ENCODE assay signal across 8 cellular contexts in genomic region chr12:113221997-113222729, GRCh38. TPM values are rescaled to one million over a fixed set of nuclear protein-coding genes. Genes with fewer than 3 reads are reported as not detected.
DNase-seq lines count a peak whose midpoint lies in the region; ATAC-seq and TF ChIP-seq lines count a peak whose summit lies in the region.

No MANE protein-coding gene starts in this region.

- H3K4me2 ChIP-seq in PC-3 (ENCODE audit: low read length) = peak overlapping the region; percentile 96

- CTCF ChIA-PET in PC-3 (lab: Charles Lee) = interaction anchor here (1.4 kb wide), 1 partner anchor 25 kb away, joined by 17 read pairs; no protein-coding TSS in a partner anchor

- H3K36me3 ChIP-seq in PC-3 (ENCODE audit: low read depth, low read length) = no peaks in the 10 kb centered on the region

- H3K27me3 ChIP-seq in PC-3 (ENCODE audit: low read length) = no peaks in the 10 kb centered on the region

- H4K20me1 ChIP-seq in PC-3 (ENCODE audit: low read length) = no peaks in the 10 kb centered on the region

- TF ChIP-seq CTCF in GM12865 (IDR thresholded peaks at IDR 0.05; ENCODE audit: insufficient read depth, low read depth, low read length, missing control alignments) = no peak
- no peak for TF ChIP-seq CTCF in PC-3 (conservative IDR thresholded peaks at IDR 0.05; ENCODE audit: low read depth, low read length)
- no peak for TF ChIP-seq CTCF in nephron progenitor cell (IDR thresholded peaks at IDR 0.05)

- peaks cover 4% of the 10 kb centered on the region for H3F3A ChIP-seq in PC-3 (ENCODE audit: low read length, unreplicated experiment)

- H3K4me3 ChIP-seq in GM12865 (ENCODE audit: low read depth, low read length) (peak overlapping the region; percentile 96), PC-3 (ENCODE audit: low read length) (peak overlapping the region; percentile 79)

- no peak overlapping the region for H3K27ac Mint-ChIP-seq in nephron progenitor cell

- intact Hi-C loops in PC-3 (cut with micrococcal nuclease) = loop anchor here (1.0 kb wide), 1 partner anchor 19 kb away; no protein-coding TSS in a partner anchor

- H3K9me3 Mint-ChIP-seq in nephron progenitor cell = no peaks in the 10 kb centered on the region

- H2AFZ ChIP-seq in PC-3 (ENCODE audit: low read length) = no peak overlapping the region

- peaks cover 43% of the 10 kb centered on the region for H3K4me1 Mint-ChIP-seq in nephron progenitor cell

- DNase-seq in GM12865 (ENCODE audit: low read depth) = peak; percentile 45
- DNase-seq in PC-3 = peak; percentile 25
- DNase-seq in dermis blood vessel endothelial cell = peak; percentile 36
- no peak for DNase-seq in nephron progenitor cell
- DNase-seq in putamen (ENCODE audit: low spot score) = no peak
- no peak for DNase-seq in NCI-H524 (lab: John Stamatoyannopoulos, UW)

- H3K9ac ChIP-seq in PC-3 (ENCODE audit: low read length) = peak overlapping the region; percentile 93

- H3K79me2 ChIP-seq in PC-3 (ENCODE audit: low read length) = peaks cover 18% of the 10 kb centered on the region

- H3K27ac ChIP-seq in PC-3 (ENCODE audit: low read length) = peak overlapping the region; percentile 82

- peak; percentile 6 for ATAC-seq in PC-3
- ATAC-seq in GM18498 (IDR thresholded peaks at IDR 0.05; ENCODE audit: unreplicated experiment) = no peak
- no peak for ATAC-seq in HG02571 (IDR thresholded peaks at IDR 0.05; ENCODE audit: unreplicated experiment)

- peaks cover under 1% of the 10 kb centered on the region for H3K36me3 Mint-ChIP-seq in nephron progenitor cell (ENCODE audit: low read depth)

- H3K9me3 ChIP-seq in PC-3 (ENCODE audit: low read length) = no peaks in the 10 kb centered on the region

- H3K4me3 Mint-ChIP-seq in nephron progenitor cell = peak overlapping the region; percentile 86

- peaks cover under 1% of the 10 kb centered on the region for H3K27me3 Mint-ChIP-seq in nephron progenitor cell (ENCODE audit: low read depth, poor library complexity)

- peaks cover 27% of the 10 kb centered on the region for H3K4me1 ChIP-seq in PC-3 (ENCODE audit: insufficient read depth, low read length)

- H3K9me2 ChIP-seq in PC-3 (replicated peaks; ENCODE audit: low read length) = no peaks in the 10 kb centered on the region

- POLR2A ChIA-PET in PC-3 (lab: Charles Lee; ENCODE audit: unreplicated experiment) = interaction anchor here (1.0 to 1.7 kb wide), 4 partner anchors 18 to 113 kb away, joined by 3 to 20 read pairs (median 10); partner anchors contain the start of gene SLC8B1

- TSS peak; percentile 72 for BruUV-seq in PC-3 (replicated peaks; lab: Mats Ljungman, UMichigan)

RNA-seq across cellular contexts. Expression of gene TPCN1, which starts 0.9 kb away (rescaled TPM):
- 19.0 and 29.3 TPM in 2 replicates for total RNA-seq in PC-3 (2014; rRNA removed)
- 11.2 and 15.1 TPM in 2 replicates for total RNA-seq in dermis blood vessel endothelial cell

RNA-seq across cellular contexts. Expression of gene RITA1, which starts 36.6 kb away (rescaled TPM):
- 66.8 and 71.6 TPM in 2 replicates for total RNA-seq in PC-3 (2014; rRNA removed)
- 25.0 and 28.3 TPM in 2 replicates for total RNA-seq in dermis blood vessel endothelial cell

RNA-seq across cellular contexts. Expression of gene DDX54, which starts 36.9 kb away (rescaled TPM):
- 158 and 309 TPM in 2 replicates for total RNA-seq in PC-3 (2014; rRNA removed)
- total RNA-seq in dermis blood vessel endothelial cell = 44.7 and 49.0 TPM in 2 replicates

Comparison
In these comparisons a context has a peak if more than half of its experiments do, and no peak if none do; other contexts are left out.
1. DNase-seq: peak in GM12865 (single experiment), PC-3 (single experiment) and dermis blood vessel endothelial cell (single experiment); none in nephron progenitor cell (single experiment), putamen (single experiment) and NCI-H524 (0 of 2).